8 cellular contexts compared by ENCODE assay signal in genomic region chr1:10431065-10431730, GRCh38. TPM values are rescaled to one million over a fixed set of nuclear protein-coding genes. Genes with fewer than 3 reads are reported as not detected.
A peak's percentile ranks its signal among the peaks of the same experiment; 100 is the strongest.
DNase-seq lines count a peak whose midpoint lies in the region; ATAC-seq, FAIRE-seq and TF ChIP-seq lines count a peak whose summit lies in the region.

No MANE protein-coding gene starts in this region.

- TF ChIP-seq CTCF in kidney epithelial cell (IDR thresholded peaks at IDR 0.05; ENCODE audit: insufficient read depth, low read length, poor library complexity, severe bottlenecking) = no peak

- ATAC-seq in GM19328 (IDR thresholded peaks at IDR 0.05; ENCODE audit: unreplicated experiment) = no peak
- no peak for ATAC-seq in HG03442 (IDR thresholded peaks at IDR 0.05; ENCODE audit: unreplicated experiment)

- no peak for FAIRE-seq in GM12891 (lab: Jason Lieb, UNC)

- TF ChIP-seq POLR2A in GM12891 (IDR thresholded peaks at IDR 0.05; ENCODE audit: low read depth, low read length) = no peak

- H3K27me3 ChIP-seq in adipocyte (replicated peaks; ENCODE audit: control insufficient read depth, insufficient read depth, low read length) (no peaks in the 10 kb centered on the region), kidney epithelial cell (ENCODE audit: control insufficient read depth, insufficient read depth, low read length) (no peaks in the 10 kb centered on the region)

- no peaks in the 10 kb centered on the region for H3K9me3 ChIP-seq in adipocyte (ENCODE audit: control insufficient read depth, low read length)

- H3K9ac ChIP-seq in adipocyte (ENCODE audit: low read length) = peak overlapping the region; percentile 96

- peak overlapping the region; percentile 71 for H3K27ac ChIP-seq in substantia nigra (ENCODE audit: low read depth, low read length, poor library complexity, severe bottlenecking)

- H3K4me1 ChIP-seq in adipocyte (ENCODE audit: control insufficient read depth, insufficient read depth, low read length) = peaks cover 10% of the 10 kb centered on the region

- H3K36me3 ChIP-seq in adipocyte (ENCODE audit: control insufficient read depth, insufficient read depth, low read length, severe bottlenecking) = no peaks in the 10 kb centered on the region
- H3K36me3 ChIP-seq in kidney epithelial cell (ENCODE audit: control insufficient read depth, insufficient read depth, low read length) = no peaks in the 10 kb centered on the region

- H3K4me3 ChIP-seq in adipocyte (ENCODE audit: low read length) = peak overlapping the region; percentile 99
- H3K4me3 ChIP-seq in kidney epithelial cell (ENCODE audit: low read depth, low read length) = peak overlapping the region; percentile 68

- DNase-seq in EL = peak; percentile 45
- DNase-seq in LHCN-M2 (ENCODE audit: low read depth) = peak; percentile 47
- DNase-seq in adipocyte (ENCODE audit: low read depth) = peak; percentile 60
- DNase-seq in kidney epithelial cell (ENCODE audit: low read depth) = no peak
- DNase-seq in substantia nigra (lab: John Stamatoyannopoulos, UW) = peak in 1 of 49 donors; percentile 18
- DNase-seq in GM12891 (ENCODE audit: insufficient read length, low spot score) = no peak

TF ChIP-seq in GM12891, 5 proteins besides CTCF, POLR2A, EP300 and RAD21:
- no peak for TF ChIP-seq TAF1 (IDR thresholded peaks at IDR 0.05; ENCODE audit: low read depth, low read length)
- no peak for TF ChIP-seq POU2F2 (IDR thresholded peaks at IDR 0.05; ENCODE audit: low read depth, low read length)
- TF ChIP-seq PAX5 (IDR thresholded peaks at IDR 0.05; ENCODE audit: insufficient read depth, low read length, severe bottlenecking) = no peak
- no peak for TF ChIP-seq POLR2AphosphoS5 (IDR thresholded peaks at IDR 0.05; ENCODE audit: low read depth, low read length)
- TF ChIP-seq SPI1 (IDR thresholded peaks at IDR 0.05; ENCODE audit: low read depth, low read length) = no peak

RNA-seq across cellular contexts. Expression of gene CENPS, which starts 1.0 kb away (rescaled TPM):
- total RNA-seq in LHCN-M2 (2014; rRNA removed) (10.0 and 14.5 TPM in 2 replicates), kidney epithelial cell (6.6 and 8.5 TPM in 2 replicates)
- 21.3 TPM for polyA plus RNA-seq in LHCN-M2 (2012)
- polyA plus RNA-seq in GM12891 (2012; ENCODE audit: low read depth, missing spikeins) = 14.6 TPM

RNA-seq across cellular contexts. Expression of gene CORT, which starts 18.6 kb away (rescaled TPM):
- total RNA-seq in LHCN-M2 (2014; rRNA removed) (not detected in 2 replicates), kidney epithelial cell (not detected in 2 replicates)
- polyA plus RNA-seq in LHCN-M2 (2012) = 0.55 TPM
- 0.32 TPM for polyA plus RNA-seq in GM12891 (2012; ENCODE audit: low read depth, missing spikeins)

RNA-seq across cellular contexts. Expression of gene PGD, which starts 32.3 kb away (rescaled TPM):
- total RNA-seq in LHCN-M2 (2014; rRNA removed) = 189 and 221 TPM in 2 replicates
- polyA plus RNA-seq in LHCN-M2 (2012) = 253 TPM
- 208 and 239 TPM in 2 replicates for total RNA-seq in kidney epithelial cell
- 118 TPM for polyA plus RNA-seq in GM12891 (2012; ENCODE audit: low read depth, missing spikeins)

RNA-seq across cellular contexts. Expression of gene DFFA, which starts 41.1 kb away (rescaled TPM):
- total RNA-seq in LHCN-M2 (2014; rRNA removed) (32.7 and 34.2 TPM in 2 replicates), kidney epithelial cell (67.0 and 68.4 TPM in 2 replicates)
- polyA plus RNA-seq in LHCN-M2 (2012) = 29.6 TPM
- polyA plus RNA-seq in GM12891 (2012; ENCODE audit: low read depth, missing spikeins) = 24.8 TPM

RNA-seq across cellular contexts. Expression of gene PEX14, which starts 43.6 kb away (rescaled TPM):
- 13.4 and 16.5 TPM in 2 replicates for total RNA-seq in LHCN-M2 (2014; rRNA removed)
- 19.5 TPM for polyA plus RNA-seq in LHCN-M2 (2012)
- 24.9 and 27.4 TPM in 2 replicates for total RNA-seq in kidney epithelial cell
- 12.8 TPM for polyA plus RNA-seq in GM12891 (2012; ENCODE audit: low read depth, missing spikeins)

Comparison
In these comparisons a context has a peak if more than half of its experiments do, and no peak if none do; other contexts are left out.
1. DNase-seq: peak in EL (single experiment), LHCN-M2 (single experiment) and adipocyte (single experiment); none in kidney epithelial cell (single experiment) and GM12891 (single experiment).